Comparison of ENCODE assay signal across 9 cellular contexts in the genomic region with DNA sequence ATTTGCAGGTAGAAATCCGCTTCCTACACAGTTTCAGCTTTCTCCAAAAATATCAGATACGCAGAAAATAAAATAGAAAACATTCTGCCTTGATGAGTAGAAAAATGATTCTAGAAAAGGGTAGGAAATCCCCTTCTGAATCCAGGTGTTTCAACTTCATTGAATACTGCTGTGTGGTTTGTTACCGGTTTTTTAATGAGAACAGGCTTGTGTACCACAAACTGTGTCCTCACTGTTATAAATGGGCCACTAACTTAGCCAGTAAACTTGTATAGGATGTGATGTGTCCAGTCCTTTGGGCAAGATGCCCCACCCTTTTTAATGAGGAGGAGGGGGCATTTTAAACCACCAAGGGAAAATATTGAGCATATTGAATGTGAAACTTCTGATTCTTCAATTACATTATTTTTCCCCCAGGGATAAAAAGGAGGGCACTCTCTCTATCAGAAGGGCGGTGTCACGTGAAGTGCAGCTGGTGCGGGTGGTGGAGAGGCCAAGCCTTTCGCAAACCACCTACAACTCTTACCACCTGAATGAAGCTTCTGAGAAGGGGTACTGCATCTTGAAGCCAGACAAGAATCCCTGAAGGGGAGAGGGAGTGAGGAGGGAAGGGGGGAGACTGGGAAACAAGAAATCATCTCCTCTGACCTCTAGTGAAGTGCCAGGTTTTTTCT. TPM values are rescaled to one million over a fixed set of nuclear protein-coding genes. Genes with fewer than 3 reads are reported as not detected.
DNase-seq lines count a peak whose midpoint lies in the region; ATAC-seq and TF ChIP-seq lines count a peak whose summit lies in the region.
"Had no signal": no experiment of that assay in that cellular context is flagged by ENCODE, and none has a peak within 500 bp of the region (broad histone marks: within the 10 kb centered on the region; RNA-seq: fewer than 3 reads in every experiment).

No MANE protein-coding gene starts in this region.

- intact Hi-C loops in body of pancreas (cut with DNase I) = no loop called here

- H3K27ac ChIP-seq in body of pancreas (peak overlapping the region; percentile 80 to 93 (median 85)), upper lobe of left lung (peak overlapping the region in 1 of 4 donors; percentile 6)
- H3K27ac ChIP-seq: BLaER1 treated with 17β-estradiol and CSF1 and Interleukin-3, amounts not matched to agents 10 nM and 100 nM had no signal

- 37 to 39% methylated on average over 7 of the region's 7 CpGs for WGBS in body of pancreas, 2 donors
- WGBS in upper lobe of left lung, 2 donors = 43 to 47% methylated on average over 7 of the region's 7 CpGs

- no peaks in the 10 kb centered on the region for H3K9me3 Mint-ChIP-seq in memory B cell

- H3K4me1 Mint-ChIP-seq in memory B cell = peaks cover 16% of the 10 kb centered on the region

- H3K36me3 Mint-ChIP-seq in memory B cell = no peaks in the 10 kb centered on the region

- H3K4me1 ChIP-seq in body of pancreas (peaks cover 45% of the 10 kb centered on the region), upper lobe of left lung (peaks cover 6 to 28% (median 9%) of the 10 kb centered on the region in 4 donors)

- no peak for TF ChIP-seq POLR2A in body of pancreas (IDR thresholded peaks at IDR 0.05)
- TF ChIP-seq POLR2A in upper lobe of left lung (IDR thresholded peaks at IDR 0.05) = no peak

- ATAC-seq in GM21737 (IDR thresholded peaks at IDR 0.05; ENCODE audit: unreplicated experiment) (peak; percentile 35), body of pancreas (no peak), memory B cell (ENCODE audit: low read depth) (peak; percentile 55), upper lobe of left lung (ENCODE audit: low FRiP score in 2 of 2) (no peak)

- TF ChIP-seq EP300 in upper lobe of left lung (IDR thresholded peaks at IDR 0.05) = no peak

- H3K4me3 Mint-ChIP-seq in memory B cell = peak overlapping the region; percentile 86

- H3K4me3 ChIP-seq in Jurkat, Clone E6-1 (ENCODE audit: low read length) = peak overlapping the region; percentile 58
- H3K4me3 ChIP-seq in body of pancreas (peak overlapping the region in 1 of 2 donors; percentile 52), upper lobe of left lung (peak overlapping the region in 3 of 4 donors; percentile 51 to 64 (median 64))
- H3K4me3 ChIP-seq: BLaER1 treated with 17β-estradiol and CSF1 and Interleukin-3, amounts not matched to agents 10 nM and 100 nM had no signal

- no peaks in the 10 kb centered on the region for H3K36me3 ChIP-seq in body of pancreas (replicated peaks in 1 of 2; ENCODE audit: insufficient read depth in 1 of 2, low read depth in 2 of 2)
- no peaks in the 10 kb centered on the region for H3K36me3 ChIP-seq in upper lobe of left lung
- H3K36me3 ChIP-seq: BLaER1 treated with 17β-estradiol and CSF1 and Interleukin-3, amounts not matched to agents 10 nM and 100 nM had no signal

- no peaks in the 10 kb centered on the region for H3K27me3 ChIP-seq in body of pancreas
- no peaks in the 10 kb centered on the region for H3K27me3 ChIP-seq in upper lobe of left lung
- H3K27me3 ChIP-seq: BLaER1 treated with 17β-estradiol and CSF1 and Interleukin-3, amounts not matched to agents 10 nM and 100 nM had no signal

- H3K9me3 ChIP-seq in body of pancreas = no peaks in the 10 kb centered on the region
- no peaks in the 10 kb centered on the region for H3K9me3 ChIP-seq in upper lobe of left lung

- no peak overlapping the region for H3K27ac Mint-ChIP-seq in memory B cell

- DNase-seq in NCI-H187 treated with DMSO at 0.1 percent for 48 hours (lab: John Stamatoyannopoulos, UW) = peak; percentile 6
- no peak for DNase-seq in NCI-H187 (lab: John Stamatoyannopoulos, UW)
- DNase-seq in Jurkat, Clone E6-1 (ENCODE audit: low read depth, low spot score) = no peak
- DNase-seq in body of pancreas = peak; percentile 27 to 72 (median 36)
- no peak for DNase-seq in memory B cell (ENCODE audit: low spot score in 2 of 2)
- DNase-seq in upper lobe of left lung = peak in 1 of 2 donors; percentile 41
- DNase-seq in SW480 (ENCODE audit: low spot score) = no peak

- TF ChIP-seq CTCF in body of pancreas (IDR thresholded peaks at IDR 0.05) (no peak), upper lobe of left lung (IDR thresholded peaks at IDR 0.05) (no peak)

- H3K27me3 Mint-ChIP-seq in memory B cell = peaks cover 17% of the 10 kb centered on the region

RNA-seq across cellular contexts. Expression of gene CXXC4, which starts 4.5 kb away (rescaled TPM):
- polyA plus RNA-seq in Jurkat, Clone E6-1 (2012; ENCODE audit: insufficient read depth, insufficient read length) = 0.31 TPM
- total RNA-seq in body of pancreas = 1 to 10 TPM; 3.6 to 3.9 TPM
- total RNA-seq in upper lobe of left lung = 1 to 10 TPM in 5 of 6 donors, under 1 TPM in 1; 0.46 to 3.1 (median 1.3) TPM

Comparison
In these comparisons a context has a peak if more than half of its experiments do, and no peak if none do; other contexts are left out.
1. DNase-seq: peak in NCI-H187 treated with DMSO at 0.1 percent for 48 hours (single experiment) and body of pancreas (4 of 4); none in NCI-H187 (0 of 2), Jurkat, Clone E6-1 (single experiment), memory B cell (0 of 2) and SW480 (single experiment).
2. ATAC-seq: peak in GM21737 (single experiment) and memory B cell (single experiment); none in body of pancreas (single experiment) and upper lobe of left lung (0 of 2).